Comparison of ENCODE assay signal across 10 cellular contexts in the genomic region with DNA sequence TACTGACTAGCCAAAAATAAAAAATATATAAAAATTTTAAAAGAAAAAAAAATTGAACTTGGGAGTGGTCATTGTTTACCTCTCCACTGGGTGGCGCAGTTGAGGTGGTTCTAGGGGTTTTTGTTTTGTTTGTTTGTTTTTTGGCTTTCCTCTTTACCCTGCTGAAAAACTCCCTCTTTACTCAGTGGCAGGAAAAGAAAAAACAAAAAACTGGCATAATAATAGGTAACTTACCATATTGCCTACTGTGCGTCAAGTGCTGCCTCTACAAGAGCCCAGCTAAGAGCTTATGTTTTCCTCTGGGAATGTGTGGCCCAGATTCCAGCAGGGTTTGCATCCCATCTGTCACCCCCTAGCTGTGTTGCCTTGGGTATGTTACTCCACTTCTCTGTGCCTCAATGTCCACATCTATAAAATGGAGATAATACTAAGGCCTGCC. TPM values are rescaled to one million over a fixed set of nuclear protein-coding genes. Genes with fewer than 3 reads are reported as not detected.
DNase-seq lines count a peak whose midpoint lies in the region; FAIRE-seq and TF ChIP-seq lines count a peak whose summit lies in the region.
"Not testable (repeated sequence)": the region's sequence is repeated elsewhere in the genome, so short reads cannot be mapped to it uniquely, and the experiment has no call there.
"Had no signal": no experiment of that assay in that cellular context is flagged by ENCODE, and none has a peak within 500 bp of the region (broad histone marks: within the 10 kb centered on the region; RNA-seq: fewer than 3 reads in every experiment).

No MANE protein-coding gene starts in this region.

- not testable (repeated sequence) for H3K9ac ChIP-seq in adipocyte (ENCODE audit: low read length); liver (ENCODE audit: low read depth in 1 of 2, low read length in 2 of 2)

- TF ChIP-seq CTCF in AG04450 (IDR thresholded peaks at IDR 0.05; ENCODE audit: low read depth, low read length) (peak; percentile 67), liver (IDR thresholded peaks at IDR 0.05; ENCODE audit: low read depth, low read length, missing input control) (peak; percentile 59)

- peak; percentile 67 for FAIRE-seq in GM12892 (lab: Jason Lieb, UNC)

- not testable (repeated sequence) for H3K4me3 ChIP-seq in AG04450 (ENCODE audit: low read depth, low read length); adipocyte (ENCODE audit: low read length); liver (ENCODE audit: low read depth in 1 of 3, low read length in 3 of 3)

- not testable (repeated sequence) for H3K27ac ChIP-seq in AG04450 (ENCODE audit: low read depth, low read length); liver (ENCODE audit: low read depth in 1 of 2, low read length in 2 of 2)

- H3K27me3 ChIP-seq in AG04450 (ENCODE audit: control insufficient read depth, insufficient read depth, low read length); liver (ENCODE audit: control insufficient read depth in 4 of 4, insufficient read depth in 4 of 4, low read length in 3 of 4): not testable (repeated sequence)
- peaks cover 19% of the 10 kb centered on the region for H3K27me3 ChIP-seq in adipocyte (replicated peaks; ENCODE audit: control insufficient read depth, insufficient read depth, low read length)

- POLR2A ChIA-PET in AG04450 (lab: Yijun Ruan, JAX) = not testable (repeated sequence)

- peak; percentile 59 to 62 for TF ChIP-seq RAD21 in liver (IDR thresholded peaks at IDR 0.05)

- CTCF ChIA-PET in AG04450 (lab: Charles Lee) = interaction anchor here (0.7 to 1.9 kb wide), 5 partner anchors 9 to 135 kb away, joined by 3 to 8 read pairs (median 4); no protein-coding TSS in a partner anchor

- H3K36me3 ChIP-seq in adipocyte (ENCODE audit: control insufficient read depth, insufficient read depth, low read length, severe bottlenecking); liver (ENCODE audit: control insufficient read depth in 4 of 4, insufficient read depth in 3 of 4, low read depth in 1 of 4, low read length in 3 of 4): not testable (repeated sequence)

- H3K9me3 ChIP-seq in AG04450 (ENCODE audit: control insufficient read depth, insufficient read depth, low read length); adipocyte (ENCODE audit: control insufficient read depth, low read length); liver (ENCODE audit: control insufficient read depth in 4 of 4, low read length in 3 of 4): not testable (repeated sequence)

- not testable (repeated sequence) for TF ChIP-seq POLR2A in GM12892 (IDR thresholded peaks at IDR 0.05; ENCODE audit: low read depth, low read length); erythroblast (IDR thresholded peaks at IDR 0.05; ENCODE audit: low read length)

- DNase-seq in AG04450 (ENCODE audit: low read depth, low spot score); GM12892 (ENCODE audit: insufficient read length): not testable (repeated sequence)
- DNase-seq in NCI-H748 (lab: John Stamatoyannopoulos, UW; ENCODE audit: unreplicated experiment) (peak; percentile 8), adipocyte (ENCODE audit: low read depth) (peak; percentile 59), erythroblast (lab: John Stamatoyannopoulos, UW) (peak; percentile 36 to 62)
- peak; percentile 44 for DNase-seq in activated CD4-positive, CD25-positive, alpha-beta regulatory T cell treated with anti-CD3 and anti-CD28 coated beads, Interleukin-2, amount 50 U/mL, for 72 hours
- peak; percentile 37 for DNase-seq in stimulated activated CD4-positive, alpha-beta T cell treated with anti-CD3 and anti-CD28 coated beads, Interleukin-12 subunit alpha, Interleukin-12 subunit beta, amount 100 ng/mL, for 4 hours

- not testable (repeated sequence) for H3K4me1 ChIP-seq in adipocyte (ENCODE audit: control insufficient read depth, insufficient read depth, low read length)
- H3K4me1 ChIP-seq in liver (ENCODE audit: control insufficient read depth in 4 of 4, insufficient read depth in 4 of 4, low read length in 3 of 4) = peaks cover 0 to 14% (median 6%) of the 10 kb centered on the region in 4 donors

- WGBS in liver = 47% methylated on average over 2 of the region's 2 CpGs

RNA-seq across cellular contexts. Expression of a gene that starts 12.6 kb away (rescaled TPM):
- polyA plus RNA-seq in AG04450 (2011; rRNA removed) (not detected in 2 replicates), liver (not detected)
- polyA minus RNA-seq in AG04450 (2011; rRNA and poly(A)+ RNA removed) = not detected in 2 replicates
- polyA plus RNA-seq in GM12892 (2012; ENCODE audit: missing spikeins) = not detected
- total RNA-seq in liver = not detected
- total RNA-seq: activated naive CD8-positive, alpha-beta T cell treated with anti-CD3 and anti-CD28 coated beads for 36 hours; pulmonary artery endothelial cell had no signal

RNA-seq across cellular contexts. Expression of a gene that starts 38.5 kb away (rescaled TPM):
- polyA plus RNA-seq in AG04450 (2011; rRNA removed) (not detected in 2 replicates), liver (under 1 TPM in 1 of 2 donors, not detected in 1; 0.16 TPM)
- not detected in 2 replicates for polyA minus RNA-seq in AG04450 (2011; rRNA and poly(A)+ RNA removed)
- polyA plus RNA-seq in GM12892 (2012; ENCODE audit: missing spikeins) = not detected
- under 1 TPM in 1 of 2 donors, not detected in 1; 0.08 TPM for total RNA-seq in liver
- total RNA-seq: activated naive CD8-positive, alpha-beta T cell treated with anti-CD3 and anti-CD28 coated beads for 36 hours; pulmonary artery endothelial cell had no signal
